17 cellular contexts compared by ENCODE assay signal in genomic region chr1:175129644-175129996, GRCh38.
DNase-seq lines count a peak whose midpoint lies in the region; ATAC-seq and TF ChIP-seq lines count a peak whose summit lies in the region.
"Had no signal": no experiment of that assay in that cellular context is flagged by ENCODE, and none has a peak within 500 bp of the region (broad histone marks: within the 10 kb centered on the region; RNA-seq: fewer than 3 reads in every experiment).

No MANE protein-coding gene starts in this region.

- H3K9me3 Mint-ChIP-seq in brain: no peaks in the 10 kb centered on the region
- H3K9me3 Mint-ChIP-seq: activated naive CD8-positive, alpha-beta T cell treated with anti-CD3 and anti-CD28 coated beads, Interleukin-2, amount 10 ng/mL, durations not matched to agents 7 days and 5 days; CD8-positive, alpha-beta T cell; memory B cell; stimulated activated effector memory CD8-positive, alpha-beta T cell treated with anti-CD3 and anti-CD28 coated beads, Interleukin-12 subunit alpha, Interleukin-12 subunit beta, amount 100 ng/mL, for 72 hours had no signal

- no peaks in the 10 kb centered on the region for H3K36me3 Mint-ChIP-seq in brain
- H3K36me3 Mint-ChIP-seq: activated naive CD8-positive, alpha-beta T cell treated with anti-CD3 and anti-CD28 coated beads, Interleukin-2, amount 10 ng/mL, durations not matched to agents 7 days and 5 days; CD8-positive, alpha-beta T cell; memory B cell; stimulated activated effector memory CD8-positive, alpha-beta T cell treated with anti-CD3 and anti-CD28 coated beads, Interleukin-12 subunit alpha, Interleukin-12 subunit beta, amount 100 ng/mL, for 72 hours had no signal

- peak overlapping the region in 4 of 5 experiments; percentile 48 to 78 (median 60) for H3K27ac Mint-ChIP-seq in brain
- H3K27ac Mint-ChIP-seq: activated naive CD8-positive, alpha-beta T cell treated with anti-CD3 and anti-CD28 coated beads, Interleukin-2, amount 10 ng/mL, durations not matched to agents 7 days and 5 days; CD8-positive, alpha-beta T cell; memory B cell; stimulated activated effector memory CD8-positive, alpha-beta T cell treated with anti-CD3 and anti-CD28 coated beads, Interleukin-12 subunit alpha, Interleukin-12 subunit beta, amount 100 ng/mL, for 72 hours had no signal

- H3K9ac ChIP-seq in stomach smooth muscle (ENCODE audit: low read length in 2 of 2): no peak overlapping the region

- H3K4me3 ChIP-seq in mesodermal cell (ENCODE audit: extremely low read depth, insufficient read depth, low read length, poor library complexity, severe bottlenecking): no peak overlapping the region
- H3K4me3 ChIP-seq in stomach smooth muscle (ENCODE audit: low read length in 2 of 2): no peak overlapping the region
- H3K4me3 ChIP-seq: HAP-1, PC-9 had no signal

- H3K4me1 ChIP-seq in mesodermal cell (ENCODE audit: control insufficient read depth, insufficient read depth, low read length, poor library complexity, severe bottlenecking) (peaks cover 24% of the 10 kb centered on the region), stomach smooth muscle (ENCODE audit: control insufficient read depth, insufficient read depth, low read length) (peaks cover 50% of the 10 kb centered on the region)

- ATAC-seq in HG02970 (IDR thresholded peaks at IDR 0.05; ENCODE audit: low FRiP score, unreplicated experiment) (no peak), GM18505 (IDR thresholded peaks at IDR 0.05; ENCODE audit: unreplicated experiment) (no peak)
- ATAC-seq: CD8-positive, alpha-beta T cell; stimulated activated effector memory CD8-positive, alpha-beta T cell treated with anti-CD3 and anti-CD28 coated beads, Interleukin-12 subunit alpha, Interleukin-12 subunit beta, amount 100 ng/mL, for 72 hours had no signal

- TF ChIP-seq CTCF in brain (conservative IDR thresholded peaks at IDR 0.05): no peak

- H3K27ac ChIP-seq in mesodermal cell (ENCODE audit: low read depth, low read length, severe bottlenecking) (peak overlapping the region; percentile 57), stomach smooth muscle (ENCODE audit: low read length) (peak overlapping the region; percentile 50)
- H3K27ac ChIP-seq: PC-9 had no signal

- H3K4me3 Mint-ChIP-seq in brain: no peak overlapping the region
- H3K4me3 Mint-ChIP-seq: activated naive CD8-positive, alpha-beta T cell treated with anti-CD3 and anti-CD28 coated beads, Interleukin-2, amount 10 ng/mL, durations not matched to agents 7 days and 5 days; CD8-positive, alpha-beta T cell; memory B cell; stimulated activated effector memory CD8-positive, alpha-beta T cell treated with anti-CD3 and anti-CD28 coated beads, Interleukin-12 subunit alpha, Interleukin-12 subunit beta, amount 100 ng/mL, for 72 hours had no signal

- no peak for TF ChIP-seq POLR2A in GM18505 (IDR thresholded peaks at IDR 0.05; ENCODE audit: borderline replicate concordance, extremely low read depth, insufficient read depth, insufficient read length)

- H3K9me3 ChIP-seq in mesodermal cell (ENCODE audit: control insufficient read depth, low read length) (no peaks in the 10 kb centered on the region), stomach smooth muscle (ENCODE audit: control insufficient read depth in 2 of 2, low read length in 2 of 2) (no peaks in the 10 kb centered on the region)
- H3K9me3 ChIP-seq: HAP-1 had no signal

- H3K27me3 ChIP-seq in stomach smooth muscle (ENCODE audit: control insufficient read depth in 1 of 2, insufficient read depth in 2 of 2, low read length in 2 of 2): no peaks in the 10 kb centered on the region

- H3K27me3 Mint-ChIP-seq in brain: no peaks in the 10 kb centered on the region

- 93 to 100% methylated on average over 2 of the region's 2 CpGs for WGBS in mesodermal cell (ENCODE audit: insufficient coverage in 2 of 2), 2 experiments

- H3K4me1 Mint-ChIP-seq in brain: peaks cover 11% of the 10 kb centered on the region
- H3K4me1 Mint-ChIP-seq: stimulated activated effector memory CD8-positive, alpha-beta T cell treated with anti-CD3 and anti-CD28 coated beads, Interleukin-12 subunit alpha, Interleukin-12 subunit beta, amount 100 ng/mL, for 72 hours had no signal

- DNase-seq in NCI-H82 (lab: John Stamatoyannopoulos, UW): peak; percentile 98
- no peak for DNase-seq in OCI-M1 (lab: John Stamatoyannopoulos, UW)
- DNase-seq: activated naive CD8-positive, alpha-beta T cell treated with anti-CD3 and anti-CD28 coated beads, Interleukin-2, amount 10 ng/mL, durations not matched to agents 7 days and 5 days; CD8-positive, alpha-beta T cell; cerebellar nuclear complex; hippocampal formation; stimulated activated CD4-positive, alpha-beta T cell treated with anti-CD3 and anti-CD28 coated beads, Interleukin-4, amount 100 ng/mL, for 1 hour; T-helper 1 cell had no signal

- no peaks in the 10 kb centered on the region for H3K36me3 ChIP-seq in mesodermal cell (ENCODE audit: control insufficient read depth, insufficient read depth, low read length)
- no peaks in the 10 kb centered on the region for H3K36me3 ChIP-seq in stomach smooth muscle (ENCODE audit: control insufficient read depth in 2 of 2, insufficient read depth in 2 of 2, low read length in 2 of 2)
- H3K36me3 ChIP-seq: HAP-1 had no signal
